In genomic region chr5:121377446-121377845, GRCh38 we compare ENCODE assay signal across 18 cellular contexts.
DNase-seq lines count a peak whose midpoint lies in the region; TF ChIP-seq lines count a peak whose summit lies in the region.
"Had no signal": no experiment of that assay in that cellular context is flagged by ENCODE, and none has a peak within 500 bp of the region (broad histone marks: within the 10 kb centered on the region; RNA-seq: fewer than 3 reads in every experiment).

No MANE protein-coding gene starts in this region.

- no peak overlapping the region for H3K4me3 ChIP-seq in HEK293 (ENCODE audit: low read depth, low read length)
- H3K4me3 ChIP-seq in SK-N-MC: peak overlapping the region; percentile 28; the same call in 1 of the 2 replicates
- H3K4me3 ChIP-seq in fibroblast of lung (replicated peaks in 1 of 4; ENCODE audit: control extremely low read depth in 1 of 4, insufficient read depth in 1 of 4, low read depth in 3 of 4, low read length in 4 of 4): no peak overlapping the region
- no peak overlapping the region for H3K4me3 ChIP-seq in colonic mucosa
- H3K4me3 ChIP-seq: GM12878 had no signal

- H3K4me2 ChIP-seq in fibroblast of lung (ENCODE audit: extremely low read depth, insufficient read depth, low read length): peak overlapping the region; percentile 13

- intact Hi-C loops in colonic mucosa (cut with DNase I): no loop called here

- no peaks in the 10 kb centered on the region for H3K79me2 ChIP-seq in fibroblast of lung (ENCODE audit: control insufficient read depth, insufficient read depth, low read length)

- TF ChIP-seq CTCF in HEK293 (tag by site-specific recombination; IDR thresholded peaks at IDR 0.05): no peak
- TF ChIP-seq CTCF in fibroblast of lung (conservative IDR thresholded peaks at IDR 0.05 in 1 of 2, IDR thresholded peaks at IDR 0.05 in 1 of 2; ENCODE audit: low read depth in 1 of 2, low read length in 2 of 2): no peak
- no peak for TF ChIP-seq CTCF in colonic mucosa (IDR thresholded peaks at IDR 0.05)

- H3K27me3 ChIP-seq in fibroblast of lung (ENCODE audit: control insufficient read depth, insufficient read depth, low read length): no peaks in the 10 kb centered on the region
- no peaks in the 10 kb centered on the region for H3K27me3 ChIP-seq in colonic mucosa

- CTCF ChIA-PET in HEK293 (lab: Yijun Ruan, JAX): no interaction called here

- H3K27ac ChIP-seq in HEK293 (ENCODE audit: extremely low read depth, low read depth, low read length) (no peak overlapping the region), SK-N-MC (no peak overlapping the region), fibroblast of lung (ENCODE audit: insufficient read depth, low read length) (no peak overlapping the region), colonic mucosa (no peak overlapping the region)
- H3K27ac ChIP-seq: RWPE1 had no signal

- H3K4me1 ChIP-seq in HEK293 (ENCODE audit: control insufficient read depth, insufficient read depth, low read length): no peaks in the 10 kb centered on the region
- H3K4me1 ChIP-seq in fibroblast of lung (ENCODE audit: control insufficient read depth, extremely low read depth, insufficient read depth, low read length): no peaks in the 10 kb centered on the region
- H3K4me1 ChIP-seq in colonic mucosa: no peaks in the 10 kb centered on the region
- H3K4me1 ChIP-seq: Caco-2 had no signal

- POLR2A ChIA-PET in HEK293 (lab: Yijun Ruan, JAX): no interaction called here

- H3K9me3 ChIP-seq in HEK293 (ENCODE audit: control insufficient read depth, insufficient read depth, low read depth, low read length): no peaks in the 10 kb centered on the region
- H3K9me3 ChIP-seq in SK-N-MC (ENCODE audit: low read depth, low read length): no peaks in the 10 kb centered on the region
- no peaks in the 10 kb centered on the region for H3K9me3 ChIP-seq in fibroblast of lung (ENCODE audit: control insufficient read depth, insufficient read depth, low read depth, low read length)
- no peaks in the 10 kb centered on the region for H3K9me3 ChIP-seq in colonic mucosa
- H3K9me3 ChIP-seq: Caco-2 had no signal

- H3K9ac ChIP-seq in SK-N-MC (ENCODE audit: insufficient read length) (no peak overlapping the region), fibroblast of lung (ENCODE audit: insufficient read depth, low read length) (no peak overlapping the region), colonic mucosa (ENCODE audit: low read depth in 2 of 2, low read length in 2 of 2) (no peak overlapping the region)

- H3K36me3 ChIP-seq in HEK293 (ENCODE audit: control insufficient read depth in 2 of 2, insufficient read depth in 1 of 2, low read length in 2 of 2): no peaks in the 10 kb centered on the region
- no peaks in the 10 kb centered on the region for H3K36me3 ChIP-seq in SK-N-MC (ENCODE audit: insufficient read depth, low read length)
- H3K36me3 ChIP-seq in fibroblast of lung (ENCODE audit: control insufficient read depth, insufficient read depth, low read length): no peaks in the 10 kb centered on the region
- H3K36me3 ChIP-seq in colonic mucosa: no peaks in the 10 kb centered on the region

- no peak overlapping the region for H2AFZ ChIP-seq in fibroblast of lung (ENCODE audit: low read length)

- no peaks in the 10 kb centered on the region for H4K20me1 ChIP-seq in fibroblast of lung (ENCODE audit: control insufficient read depth, extremely low read depth, insufficient read depth, low read length)

- DNase-seq in COR-L47 (lab: John Stamatoyannopoulos, UW) (peak; percentile 34), SK-N-MC (ENCODE audit: low read depth, low spot score) (peak; percentile 28), fibroblast of lung (ENCODE audit: low read depth in 2 of 2) (no peak), activated gamma-delta T cell (lab: John Stamatoyannopoulos, UW) (no peak), colonic mucosa (no peak)
- no peak for DNase-seq in activated CD4-positive, alpha-beta T cell treated with anti-CD3 and anti-CD28 coated beads, Interleukin-2, amount 50 U/mL, for 48 hours
- DNase-seq: Caco-2; CD4-positive, CD25-positive, alpha-beta regulatory T cell; HFFc6; NCI-H1436; NCI-H1930; NCI-H2171 treated with DMSO at 0.1 percent for 48 hours; NCI-H748 treated with DMSO at 0.1 percent for 48 hours; SIG-M5; T-helper 17 cell had no signal

TF ChIP-seq in HEK293, 187 proteins besides CTCF, POLR2A, EP300 and RAD21:
- no peak for TF ChIP-seq ZNF404 (tag by site-specific recombination; IDR thresholded peaks at IDR 0.05)
- TF ChIP-seq GLIS1 (tag by site-specific recombination; IDR thresholded peaks at IDR 0.05): 0 out of 2 replicates have a peak, but pooled peaks have one; percentile 25
TF ChIP-seq in HEK293: peak in this region for 1.

Comparison
In these comparisons a context has a peak if more than half of its experiments do, and no peak if none do; other contexts are left out.
1. DNase-seq: peak in COR-L47 (single experiment) and SK-N-MC (single experiment); none in fibroblast of lung (0 of 2), activated CD4-positive, alpha-beta T cell treated with anti-CD3 and anti-CD28 coated beads, Interleukin-2, amount 50 U/mL, for 48 hours (0 of 2), activated gamma-delta T cell (single experiment) and colonic mucosa (single experiment).